In genomic region chr17:74972107-74972972, GRCh38 we compare ENCODE assay signal across 8 cellular contexts. TPM values are rescaled to one million over a fixed set of nuclear protein-coding genes. Genes with fewer than 3 reads are reported as not detected.
DNase-seq lines count a peak whose midpoint lies in the region; ATAC-seq and TF ChIP-seq lines count a peak whose summit lies in the region.

A gene with protein sequence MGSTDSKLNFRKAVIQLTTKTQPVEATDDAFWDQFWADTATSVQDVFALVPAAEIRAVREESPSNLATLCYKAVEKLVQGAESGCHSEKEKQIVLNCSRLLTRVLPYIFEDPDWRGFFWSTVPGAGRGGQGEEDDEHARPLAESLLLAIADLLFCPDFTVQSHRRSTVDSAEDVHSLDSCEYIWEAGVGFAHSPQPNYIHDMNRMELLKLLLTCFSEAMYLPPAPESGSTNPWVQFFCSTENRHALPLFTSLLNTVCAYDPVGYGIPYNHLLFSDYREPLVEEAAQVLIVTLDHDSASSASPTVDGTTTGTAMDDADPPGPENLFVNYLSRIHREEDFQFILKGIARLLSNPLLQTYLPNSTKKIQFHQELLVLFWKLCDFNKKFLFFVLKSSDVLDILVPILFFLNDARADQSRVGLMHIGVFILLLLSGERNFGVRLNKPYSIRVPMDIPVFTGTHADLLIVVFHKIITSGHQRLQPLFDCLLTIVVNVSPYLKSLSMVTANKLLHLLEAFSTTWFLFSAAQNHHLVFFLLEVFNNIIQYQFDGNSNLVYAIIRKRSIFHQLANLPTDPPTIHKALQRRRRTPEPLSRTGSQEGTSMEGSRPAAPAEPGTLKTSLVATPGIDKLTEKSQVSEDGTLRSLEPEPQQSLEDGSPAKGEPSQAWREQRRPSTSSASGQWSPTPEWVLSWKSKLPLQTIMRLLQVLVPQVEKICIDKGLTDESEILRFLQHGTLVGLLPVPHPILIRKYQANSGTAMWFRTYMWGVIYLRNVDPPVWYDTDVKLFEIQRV (minus strand): TSS chr17:74972759. CDS start chr17:74972656, 103 bp downstream.

- no peaks in the 10 kb centered on the region for H3K36me3 Mint-ChIP-seq in activated naive CD8-positive, alpha-beta T cell treated with anti-CD3 and anti-CD28 coated beads for 36 hours

- H3K27ac Mint-ChIP-seq in activated naive CD8-positive, alpha-beta T cell treated with anti-CD3 and anti-CD28 coated beads for 36 hours, result no peak within 1 kb of the TSS

- H3K27ac ChIP-seq in SJSA1 (no peak within 1 kb of the TSS), heart right ventricle (peak within 1 kb of the TSS; percentile 54 to 86 (median 76)), thyroid gland (peak within 1 kb of the TSS in 2 of 3 donors; percentile 20 to 40)

- H3K9me3 ChIP-seq in SJSA1 (replicated peaks) (peaks cover 3% of the 10 kb centered on the region; the same call in 1 of the 2 replicates), heart right ventricle (no peaks in the 10 kb centered on the region), thyroid gland (no peaks in the 10 kb centered on the region)

- ATAC-seq in heart right ventricle (peak; percentile 62 to 79 (median 72)), HG02938 (IDR thresholded peaks at IDR 0.05; ENCODE audit: unreplicated experiment) (no peak)

- H3K4me3 Mint-ChIP-seq in activated naive CD8-positive, alpha-beta T cell treated with anti-CD3 and anti-CD28 coated beads for 36 hours, result peak within 1 kb of the TSS; percentile 84

- no peaks in the 10 kb centered on the region for H3K36me3 ChIP-seq in SJSA1
- no peaks in the 10 kb centered on the region for H3K36me3 ChIP-seq in heart right ventricle
- no peaks in the 10 kb centered on the region for H3K36me3 ChIP-seq in thyroid gland

- POLR2A ChIA-PET in HEK293T (lab: Yijun Ruan, JAX), result interaction anchor here (0.7 to 4.9 kb wide), 15 partner anchors 10 to 298 kb away, joined by 3 to 60 read pairs (median 5); partner anchors contain the start of genes ARMC7, CDR2L, FDXR and MIF4GD

- H3K27me3 Mint-ChIP-seq in activated naive CD8-positive, alpha-beta T cell treated with anti-CD3 and anti-CD28 coated beads for 36 hours, result peaks cover 21% of the 10 kb centered on the region

- CTCF ChIA-PET in HEK293T (lab: Yijun Ruan, JAX), result interaction anchor here (1.1 to 4.9 kb wide), 4 partner anchors 9 to 16 kb away, joined by 5 to 40 read pairs (median 8); partner anchors contain the start of gene CDR2L

- intact Hi-C loops in heart right ventricle (cut with DNase I) (loop anchor here in 1 of 10 donors (10.0 kb wide), 1 partner anchor 142 kb away; no protein-coding TSS in a partner anchor), thyroid gland (cut with DNase I) (no loop called here)

- peak in 1 of 2 donors; percentile 26 for TF ChIP-seq POLR2A in thyroid gland (IDR thresholded peaks at IDR 0.05)

- TF ChIP-seq CTCF in heart right ventricle (IDR thresholded peaks at IDR 0.05) (no peak), thyroid gland (IDR thresholded peaks at IDR 0.05) (no peak)

- H3K9me3 Mint-ChIP-seq in activated naive CD8-positive, alpha-beta T cell treated with anti-CD3 and anti-CD28 coated beads for 36 hours, result no peaks in the 10 kb centered on the region

- WGBS in heart right ventricle, 2 donors, result 2% methylated on average over 71 to 95 of the region's 95 CpGs
- WGBS in thyroid gland, 2 donors, result 0 to 1% methylated on average over 21 to 25 of the region's 95 CpGs

- H3K4me3 ChIP-seq in SJSA1 (0 out of 2 replicates have a peak within 1 kb of the TSS, but pooled peaks have one; percentile 10), heart right ventricle (peak within 1 kb of the TSS; percentile 53 to 90 (median 73)), thyroid gland (replicated peaks in 1 of 3) (peak within 1 kb of the TSS; percentile 41 to 74 (median 58))

- in situ Hi-C loops in ACHN (cut with HindIII; ENCODE audit: low pct_ligation_motif_present, low pct_unique_long_range_greater_than_20kb, low sequenced_read_pairs), result no loop called here

- H3K4me1 Mint-ChIP-seq in activated naive CD8-positive, alpha-beta T cell treated with anti-CD3 and anti-CD28 coated beads for 36 hours, result peaks cover 5% of the 10 kb centered on the region

- H3K4me1 ChIP-seq in SJSA1 (replicated peaks) (peaks cover 8% of the 10 kb centered on the region), heart right ventricle (peaks cover 5 to 34% (median 22%) of the 10 kb centered on the region in 9 donors), thyroid gland (peaks cover 3 to 18% of the 10 kb centered on the region in 2 donors)

- H3K27me3 ChIP-seq in SJSA1 (replicated peaks) (peaks cover 58% of the 10 kb centered on the region), heart right ventricle (peaks cover 0 to 51% (median 0%) of the 10 kb centered on the region in 7 donors), thyroid gland (no peaks in the 10 kb centered on the region)

- DNase-seq in ACHN, result peak; percentile 48
- peak; percentile 93 for DNase-seq in HEK293T (ENCODE audit: extremely low spot score)
- DNase-seq in SJSA1 (ENCODE audit: low read depth in 1 of 2, low spot score in 2 of 2), result peak in 1 of 2 experiments; percentile 53
- DNase-seq in activated naive CD8-positive, alpha-beta T cell treated with anti-CD3 and anti-CD28 coated beads for 36 hours, result peak; percentile 79
- peak; percentile 45 to 74 for DNase-seq in heart right ventricle
- peak; percentile 53 for DNase-seq in pons (ENCODE audit: low spot score)
- DNase-seq in thyroid gland, result peak; percentile 70 to 74

TF ChIP-seq in HEK293T, 16 proteins besides CTCF, POLR2A, EP300 and RAD21:
- TF ChIP-seq ELF4 (IDR thresholded peaks at IDR 0.05) (no peak), FOXK2 (IDR thresholded peaks at IDR 0.05) (no peak), FOXA1 (IDR thresholded peaks at IDR 0.05) (no peak), BHLHE40 (IDR thresholded peaks at IDR 0.05; ENCODE audit: borderline replicate concordance) (no peak), ZNF384 (IDR thresholded peaks at IDR 0.05) (no peak), CTBP1 (IDR thresholded peaks at IDR 0.05; ENCODE audit: borderline replicate concordance) (no peak), L3MBTL2 (conservative IDR thresholded peaks at IDR 0.05) (no peak), LEF1 (IDR thresholded peaks at IDR 0.05; ENCODE audit: borderline replicate concordance) (no peak), SP1 (IDR thresholded peaks at IDR 0.05) (no peak), HDGF (IDR thresholded peaks at IDR 0.05; ENCODE audit: borderline replicate concordance) (no peak), ARNT (IDR thresholded peaks at IDR 0.05) (no peak), SUZ12 (IDR thresholded peaks at IDR 0.05) (no peak), TARDBP (IDR thresholded peaks at IDR 0.05) (no peak), FOXM1 (IDR thresholded peaks at IDR 0.05; ENCODE audit: borderline replicate concordance) (no peak), NFRKB (IDR thresholded peaks at IDR 0.05) (no peak)
- TF ChIP-seq, protein P1, sequence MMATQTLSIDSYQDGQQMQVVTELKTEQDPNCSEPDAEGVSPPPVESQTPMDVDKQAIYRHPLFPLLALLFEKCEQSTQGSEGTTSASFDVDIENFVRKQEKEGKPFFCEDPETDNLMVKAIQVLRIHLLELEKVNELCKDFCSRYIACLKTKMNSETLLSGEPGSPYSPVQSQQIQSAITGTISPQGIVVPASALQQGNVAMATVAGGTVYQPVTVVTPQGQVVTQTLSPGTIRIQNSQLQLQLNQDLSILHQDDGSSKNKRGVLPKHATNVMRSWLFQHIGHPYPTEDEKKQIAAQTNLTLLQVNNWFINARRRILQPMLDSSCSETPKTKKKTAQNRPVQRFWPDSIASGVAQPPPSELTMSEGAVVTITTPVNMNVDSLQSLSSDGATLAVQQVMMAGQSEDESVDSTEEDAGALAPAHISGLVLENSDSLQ (IDR thresholded peaks at IDR 0.05), result no peak

RNA-seq across cellular contexts. Expression of the gene that starts here (rescaled TPM):
- 0.16 TPM in 1 of 2 replicates, not detected in the other for total RNA-seq in SJSA1 (2014; rRNA removed; shearing (Covaris generic))
- 1 to 10 TPM; 1.6 to 1.9 TPM for total RNA-seq in activated naive CD8-positive, alpha-beta T cell treated with anti-CD3 and anti-CD28 coated beads for 36 hours
- total RNA-seq in heart right ventricle (10 to 100 TPM in 4 of 10 donors, 1 to 10 TPM in 6; 3.9 to 15.5 (median 9.5) TPM), thyroid gland (10 to 100 TPM; 19.4 to 27.4 (median 21.3) TPM)
- polyA plus RNA-seq in heart right ventricle, result 10 to 100 TPM in 1 of 2 donors, 1 to 10 TPM in 1; 8.0 to 23.8 TPM

Comparison
In these comparisons a context has a peak if more than half of its experiments do, and no peak if none do; other contexts are left out.
1. H3K4me3 ChIP-seq: peak in every context shown above with its lines; median percentile 73 in heart right ventricle; 58 in thyroid gland; 10 in SJSA1.